In genomic region chr11:110196884-110197420, GRCh38 we compare ENCODE assay signal across 13 cellular contexts.
DNase-seq lines count a peak whose midpoint lies in the region; ATAC-seq and TF ChIP-seq lines count a peak whose summit lies in the region.
"Had no signal": no experiment of that assay in that cellular context is flagged by ENCODE, and none has a peak within 500 bp of the region (broad histone marks: within the 10 kb centered on the region; RNA-seq: fewer than 3 reads in every experiment).

No MANE protein-coding gene starts in this region.

- H4K8ac ChIP-seq in trophoblast cell (ENCODE audit: low read depth, low read length): no peak overlapping the region

- H3K4me3 Mint-ChIP-seq in Caco-2 (ENCODE audit: unreplicated experiment) (no peak overlapping the region), endodermal cell (no peak overlapping the region), CD14-positive monocyte (no peak overlapping the region)

- H2AFZ ChIP-seq in PC-9 (no peak overlapping the region), trophoblast cell (ENCODE audit: insufficient read depth, low read length, poor library complexity) (no peak overlapping the region)

- H3K4me1 ChIP-seq in Caco-2 (peaks cover 21% of the 10 kb centered on the region), PC-9 (replicated peaks; ENCODE audit: insufficient read depth) (peaks cover 84% of the 10 kb centered on the region), endodermal cell (ENCODE audit: control insufficient read depth, insufficient read depth, low read length) (peaks cover 3% of the 10 kb centered on the region), trophoblast cell (ENCODE audit: control insufficient read depth in 1 of 2, insufficient read depth in 2 of 2, low read length in 2 of 2) (peaks cover 9 to 16% of the 10 kb centered on the region in 2 experiments)

- no peak for ATAC-seq in GM18873 (IDR thresholded peaks at IDR 0.05; ENCODE audit: low FRiP score, unreplicated experiment)

- no peaks in the 10 kb centered on the region for H3K36me3 ChIP-seq in Caco-2 (ENCODE audit: control insufficient read depth, insufficient read depth, low read length)
- H3K36me3 ChIP-seq in PC-9 (ENCODE audit: low read depth): no peaks in the 10 kb centered on the region
- no peaks in the 10 kb centered on the region for H3K36me3 ChIP-seq in endodermal cell (ENCODE audit: control insufficient read depth, insufficient read depth, low read length)
- peaks cover 2 to 9% of the 10 kb centered on the region in 2 experiments for H3K36me3 ChIP-seq in trophoblast cell (ENCODE audit: control insufficient read depth in 1 of 2, insufficient read depth in 2 of 2, low read length in 2 of 2)

- DNase-seq in Caco-2 (no peak), PC-9 (no peak), endodermal cell (peak; percentile 12), trophoblast cell (no peak), NCI-H345 (lab: John Stamatoyannopoulos, UW) (no peak), CD14-positive monocyte (ENCODE audit: low spot score) (no peak), RKO (ENCODE audit: low spot score) (no peak)
- DNase-seq: NCI-H1105 treated with DMSO at 0.1 percent for 48 hours, NCI-H187, NCI-H526 treated with DMSO at 0.1 percent for 48 hours, OCI-M1 had no signal

- H3K4ac ChIP-seq in trophoblast cell (ENCODE audit: low read depth, low read length): no peak overlapping the region

- no peak overlapping the region for H3K14ac ChIP-seq in trophoblast cell (ENCODE audit: low read length)

- H2BK120ac ChIP-seq in trophoblast cell (ENCODE audit: insufficient read depth, low read length, poor library complexity): no peak overlapping the region

- CTCF ChIA-PET in Caco-2 (lab: Charles Lee) (interaction anchor here (0.9 kb wide), 1 partner anchor 232 kb away, joined by 3 read pairs; no protein-coding TSS in a partner anchor), PC-9 (lab: Charles Lee) (interaction anchor here (0.5 kb wide), 1 partner anchor 271 kb away, joined by 4 read pairs; no protein-coding TSS in a partner anchor)

- POLR2A ChIA-PET in Caco-2 (lab: Charles Lee) (no interaction called here), PC-9 (lab: Charles Lee; ENCODE audit: unreplicated experiment) (no interaction called here)

- H3K9me3 Mint-ChIP-seq in Caco-2 (ENCODE audit: unreplicated experiment) (peaks cover 8% of the 10 kb centered on the region), endodermal cell (no peaks in the 10 kb centered on the region), CD14-positive monocyte (peaks cover 0 to 2% (median 0%) of the 10 kb centered on the region in 7 donors)

- H3K4me2 ChIP-seq in PC-9 (peak overlapping the region; percentile 63), trophoblast cell (ENCODE audit: low read length) (no peak overlapping the region)

- no peaks in the 10 kb centered on the region; the same call in 1 of the 2 replicates for H3K9me3 ChIP-seq in Caco-2
- no peaks in the 10 kb centered on the region; the same call in 1 of the 2 replicates for H3K9me3 ChIP-seq in PC-9 (ENCODE audit: insufficient read depth, low read depth)
- H3K9me3 ChIP-seq in endodermal cell (ENCODE audit: control insufficient read depth, low read length): no peaks in the 10 kb centered on the region
- no peaks in the 10 kb centered on the region for H3K9me3 ChIP-seq in trophoblast cell (ENCODE audit: insufficient read depth, low read depth, low read length)

- H3K27me3 Mint-ChIP-seq in Caco-2 (ENCODE audit: insufficient read depth, unreplicated experiment) (no peaks in the 10 kb centered on the region), endodermal cell (ENCODE audit: insufficient read depth) (no peaks in the 10 kb centered on the region), CD14-positive monocyte (ENCODE audit: low read depth in 3 of 3) (peaks cover 0 to 3% (median 3%) of the 10 kb centered on the region in 3 donors)

- H2BK5ac ChIP-seq in trophoblast cell (ENCODE audit: low read depth, low read length, poor library complexity): no peak overlapping the region

- no peaks in the 10 kb centered on the region for H4K20me1 ChIP-seq in PC-9 (ENCODE audit: insufficient read depth)

- peak overlapping the region; percentile 81 for H2BK12ac ChIP-seq in trophoblast cell (ENCODE audit: low read length)

- no peak overlapping the region for H4K12ac ChIP-seq in trophoblast cell (ENCODE audit: low read depth, low read length)

- WGBS in endodermal cell (ENCODE audit: insufficient coverage in 1 of 2, insufficient read length in 1 of 2), 2 experiments: 88 to 89% methylated on average over 7 to 9 of the region's 9 CpGs
- no CpG with 5 or more reads among the region's 9 CpGs for WGBS in trophoblast cell (ENCODE audit: extremely low coverage, insufficient coverage, insufficient read length)

- TF ChIP-seq CTCF in Caco-2 (IDR thresholded peaks at IDR 0.05; ENCODE audit: insufficient read depth in 1 of 2, low read depth in 1 of 2, low read length in 1 of 2, severe bottlenecking in 1 of 2, unreplicated experiment in 1 of 2) (no peak), PC-9 (conservative IDR thresholded peaks at IDR 0.05) (no peak), endodermal cell (conservative IDR thresholded peaks at IDR 0.05) (no peak), CD14-positive monocyte (IDR thresholded peaks at IDR 0.05) (no peak)

- H3K9me2 ChIP-seq in PC-9 (ENCODE audit: insufficient read depth): no peaks in the 10 kb centered on the region

- H3K27ac ChIP-seq in PC-9 (peak overlapping the region; percentile 91), endodermal cell (ENCODE audit: low read depth, low read length) (no peak overlapping the region), trophoblast cell (ENCODE audit: low read depth, low read length) (peak overlapping the region; percentile 44)
- H3K27ac ChIP-seq: HL-60 had no signal

- H3K23ac ChIP-seq in trophoblast cell (ENCODE audit: low read length): no peak overlapping the region

- H2AK5ac ChIP-seq in trophoblast cell (ENCODE audit: low read length): no peak overlapping the region

- peaks cover 2% of the 10 kb centered on the region for H3K79me1 ChIP-seq in trophoblast cell (ENCODE audit: low read length)

- intact Hi-C loops in Caco-2 (cut with micrococcal nuclease; ENCODE audit: unreplicated experiment): loop anchor here (1.0 kb wide), 2 partner anchors 105 to 251 kb away; no protein-coding TSS in a partner anchor
- intact Hi-C loops in PC-9 (cut with micrococcal nuclease; ENCODE audit: unreplicated experiment): loop anchor here (1.0 to 5.0 kb wide), 4 partner anchors 100 to 251 kb away; partner anchors contain the start of gene ZC3H12C
- intact Hi-C loops in CD14-positive monocyte (cut with micrococcal nuclease): no loop called here

- peaks cover 70% of the 10 kb centered on the region for H3F3A ChIP-seq in PC-9 (ENCODE audit: insufficient read depth, low read depth)

- no peak overlapping the region for H3K4me3 ChIP-seq in Caco-2 (ENCODE audit: low read depth, low read length)
- H3K4me3 ChIP-seq in PC-9: no peak overlapping the region
- no peak overlapping the region for H3K4me3 ChIP-seq in endodermal cell (ENCODE audit: low read length)
- H3K4me3 ChIP-seq in trophoblast cell (ENCODE audit: low read depth, low read length): no peak overlapping the region

- no peak overlapping the region for H3K18ac ChIP-seq in trophoblast cell (ENCODE audit: low read length)

- H3K36me3 Mint-ChIP-seq in Caco-2 (ENCODE audit: insufficient read depth, unreplicated experiment): peaks cover 10% of the 10 kb centered on the region
- H3K36me3 Mint-ChIP-seq in endodermal cell (ENCODE audit: low read depth): no peaks in the 10 kb centered on the region
- no peaks in the 10 kb centered on the region for H3K36me3 Mint-ChIP-seq in CD14-positive monocyte

- H4K91ac ChIP-seq in trophoblast cell (ENCODE audit: low read depth, low read length): peak overlapping the region; percentile 10

- H3K79me2 ChIP-seq in PC-9 (ENCODE audit: low read depth) (no peaks in the 10 kb centered on the region; the same call in 1 of the 2 replicates), trophoblast cell (ENCODE audit: control insufficient read depth, insufficient read depth, low read length, poor library complexity) (no peaks in the 10 kb centered on the region)

- no TSS peak for BruUV-seq in Caco-2 (replicated peaks; lab: Mats Ljungman, UMichigan)
- TSS peak; percentile 89 for BruUV-seq in PC-9 (replicated peaks; lab: Mats Ljungman, UMichigan)

- H3K9ac ChIP-seq in endodermal cell (ENCODE audit: extremely low read depth, low read length, poor library complexity, severe bottlenecking) (no peak overlapping the region), trophoblast cell (ENCODE audit: low read length) (no peak overlapping the region)

- peaks cover 29% of the 10 kb centered on the region for H3K4me1 Mint-ChIP-seq in Caco-2 (ENCODE audit: low read depth, unreplicated experiment)
- peaks cover 5% of the 10 kb centered on the region for H3K4me1 Mint-ChIP-seq in endodermal cell
- H3K4me1 Mint-ChIP-seq in CD14-positive monocyte: peaks cover 10% of the 10 kb centered on the region

- H3K27me3 ChIP-seq in Caco-2 (replicated peaks; ENCODE audit: control insufficient read depth, insufficient read depth, low read length) (no peaks in the 10 kb centered on the region), PC-9 (ENCODE audit: insufficient read depth, low read depth) (no peaks in the 10 kb centered on the region), endodermal cell (ENCODE audit: control insufficient read depth, insufficient read depth, low read length, poor library complexity, severe bottlenecking) (no peaks in the 10 kb centered on the region), trophoblast cell (ENCODE audit: insufficient read depth, low read length) (no peaks in the 10 kb centered on the region)

- H3K27ac Mint-ChIP-seq in Caco-2 (ENCODE audit: unreplicated experiment) (peak overlapping the region; percentile 23), endodermal cell (no peak overlapping the region), CD14-positive monocyte (no peak overlapping the region)

Comparison
In these comparisons a context has a peak if more than half of its experiments do, and no peak if none do; other contexts are left out.
1. intact Hi-C loops: an anchor here in Caco-2 (1.0 kb wide) and PC-9 (1.0 to 5.0 kb wide); none called in CD14-positive monocyte.